Comparison of ENCODE assay signal across 11 cellular contexts in genomic region chr10:90859321-90859751, GRCh38. TPM values are rescaled to one million over a fixed set of nuclear protein-coding genes. Genes with fewer than 3 reads are reported as not detected.
A peak's percentile ranks its signal among the peaks of the same experiment; 100 is the strongest.
DNase-seq lines count a peak whose midpoint lies in the region; ATAC-seq and TF ChIP-seq lines count a peak whose summit lies in the region.
"Had no signal": no experiment of that assay in that cellular context is flagged by ENCODE, and none has a peak within 500 bp of the region (broad histone marks: within the 10 kb centered on the region; RNA-seq: fewer than 3 reads in every experiment).

No MANE protein-coding gene starts in this region.

- POLR2A ChIA-PET in PC-9 (lab: Charles Lee; ENCODE audit: unreplicated experiment): interaction anchor here (0.5 kb wide), 1 partner anchor 265 kb away, joined by 3 read pairs; no protein-coding TSS in a partner anchor

- H3K79me2 ChIP-seq in PC-9 (ENCODE audit: low read depth): no peaks in the 10 kb centered on the region

- peaks cover 16% of the 10 kb centered on the region for H3K4me1 ChIP-seq in PC-9 (replicated peaks; ENCODE audit: insufficient read depth)

- intact Hi-C loops in PC-9 (cut with micrococcal nuclease; ENCODE audit: unreplicated experiment): no loop called here
- intact Hi-C loops in lower leg skin (cut with DNase I; ENCODE audit: low total_unique reads): no loop called here

- 64 to 74% methylated on average over 5 of the region's 5 CpGs for WGBS in lower leg skin, 2 donors

- no TSS peak for BruUV-seq in PC-9 (replicated peaks; lab: Mats Ljungman, UMichigan)

- H3K27me3 ChIP-seq in PC-9 (ENCODE audit: insufficient read depth, low read depth): no peaks in the 10 kb centered on the region

- no peak for TF ChIP-seq POLR2A in lower leg skin (IDR thresholded peaks at IDR 0.05)

- H4K20me1 ChIP-seq in PC-9 (ENCODE audit: insufficient read depth): no peaks in the 10 kb centered on the region

- H3K36me3 ChIP-seq in PC-9 (ENCODE audit: low read depth): no peaks in the 10 kb centered on the region

- peak overlapping the region; percentile 25; the same call in 1 of the 2 replicates for H3K4me3 ChIP-seq in PC-9
- H3K4me3 ChIP-seq in lower leg skin (ENCODE audit: low read depth, poor library complexity, severe bottlenecking): no peak overlapping the region

- CTCF ChIA-PET in PC-9 (lab: Charles Lee): no interaction called here

- TF ChIP-seq CTCF in PC-9 (conservative IDR thresholded peaks at IDR 0.05) (no peak), lower leg skin (IDR thresholded peaks at IDR 0.05) (no peak)

- peak overlapping the region; percentile 76 for H3K27ac ChIP-seq in PC-9

- peak overlapping the region; percentile 76 for H3K4me2 ChIP-seq in PC-9

- no peak for ATAC-seq in HG03442 (IDR thresholded peaks at IDR 0.05; ENCODE audit: unreplicated experiment)

- no peaks in the 10 kb centered on the region for H3K9me3 ChIP-seq in PC-9 (ENCODE audit: insufficient read depth, low read depth)

- 0 out of 2 replicates have a peak overlapping the region, but pooled peaks have one; percentile 5 for H2AFZ ChIP-seq in PC-9

- H3F3A ChIP-seq in PC-9 (ENCODE audit: insufficient read depth, low read depth): peaks cover 14% of the 10 kb centered on the region; the same call in 1 of the 2 replicates

- peak; percentile 87 for DNase-seq in HCEC 1CT
- DNase-seq in PC-9: peak in 1 of 2 experiments; percentile 75
- DNase-seq in dedifferentiated amniotic fluid mesenchymal stem cell (ENCODE audit: extremely low spot score): peak; percentile 39
- DNase-seq in non-pigmented ciliary epithelial cell (ENCODE audit: low read depth): peak; percentile 53
- DNase-seq in GOT3 (lab: John Stamatoyannopoulos, UW): no peak
- no peak for DNase-seq in lower leg skin (ENCODE audit: low spot score in 2 of 2)
- no peak for DNase-seq in activated CD4-positive, alpha-beta T cell treated with anti-CD3 and anti-CD28 coated beads, Interleukin-2, amount 50 U/mL, for 4 hours
- DNase-seq: activated T-cell treated with anti-CD3 and anti-CD28 coated beads, Interleukin-2, amount 50 U/mL, for 48 hours; NCI-H748 treated with DMSO at 0.1 percent for 48 hours; stimulated activated naive CD4-positive, alpha-beta T cell had no signal

- H3K9me2 ChIP-seq in PC-9 (ENCODE audit: insufficient read depth): no peaks in the 10 kb centered on the region

RNA-seq across cellular contexts. Expression of gene HTR7, which starts 1.5 kb away (rescaled TPM):
- total RNA-seq in PC-9 (2021): 0.52 and 0.55 TPM in 2 replicates
- total RNA-seq in lower leg skin: under 1 TPM; 0.08 to 0.94 (median 0.45) TPM

RNA-seq across cellular contexts. Expression of gene RPP30, which starts 12.4 kb away (rescaled TPM):
- total RNA-seq in PC-9 (2021): 25.4 and 32.4 TPM in 2 replicates
- total RNA-seq in lower leg skin: 10 to 100 TPM; 24.9 to 39.8 (median 28.3) TPM

Comparison
In these comparisons a context has a peak if more than half of its experiments do, and no peak if none do; other contexts are left out.
1. DNase-seq: peak in HCEC 1CT (single experiment), dedifferentiated amniotic fluid mesenchymal stem cell (single experiment) and non-pigmented ciliary epithelial cell (single experiment); none in GOT3 (single experiment), lower leg skin (0 of 2) and activated CD4-positive, alpha-beta T cell treated with anti-CD3 and anti-CD28 coated beads, Interleukin-2, amount 50 U/mL, for 4 hours (0 of 2).